ENCODE assay signal across 11 cellular contexts in the genomic region with DNA sequence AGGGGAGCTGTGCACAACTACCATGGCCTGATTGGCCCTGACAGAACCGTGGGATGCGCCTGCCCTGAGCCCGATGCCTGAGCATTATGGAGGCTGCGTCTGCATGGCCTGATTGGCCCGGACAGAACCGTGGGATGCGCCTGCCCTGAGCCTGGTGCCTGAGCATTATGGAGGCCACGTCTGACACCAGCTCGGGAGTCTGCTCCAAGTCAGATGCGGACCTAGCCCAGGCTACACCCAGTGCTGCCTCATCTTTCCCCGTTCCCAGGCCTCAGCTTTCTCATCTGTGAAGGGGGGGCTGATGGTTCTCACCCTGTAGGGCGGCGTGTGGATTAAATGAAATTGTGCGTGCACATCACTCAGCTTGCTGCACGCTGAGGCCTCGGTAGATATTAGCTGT.
"Had no signal": no experiment of that assay in that cellular context is flagged by ENCODE, and none has a peak within 500 bp of the region (broad histone marks: within the 10 kb centered on the region; RNA-seq: fewer than 3 reads in every experiment).

No MANE protein-coding gene starts in this region.

- FAIRE-seq: keratinocyte had no signal

- H3K27ac Mint-ChIP-seq: activated CD8-positive, alpha-beta T cell treated with anti-CD3 and anti-CD28 coated beads, Interleukin-2, amount 10 ng/mL, durations not matched to agents 7 days and 5 days; activated naive CD8-positive, alpha-beta T cell treated with anti-CD3 and anti-CD28 coated beads, Interleukin-2, amount 10 ng/mL, durations not matched to agents 7 days and 5 days; stimulated activated effector memory CD8-positive, alpha-beta T cell treated with anti-CD3 and anti-CD28 coated beads, Interleukin-12 subunit alpha, Interleukin-12 subunit beta, amount 100 ng/mL, for 72 hours had no signal

- DNase-seq: activated CD8-positive, alpha-beta T cell treated with anti-CD3 and anti-CD28 coated beads, Interleukin-2, amount 10 ng/mL, durations not matched to agents 7 days and 5 days; activated effector memory CD4-positive, alpha-beta T cell treated with Interleukin-2 at 50 U/mL for 16 hours; activated naive CD8-positive, alpha-beta T cell treated with anti-CD3 and anti-CD28 coated beads, Interleukin-2, amount 10 ng/mL, durations not matched to agents 7 days and 5 days; left ventricle myocardium inferior; midbrain; T-helper 9 cell had no signal

- H3K27ac ChIP-seq: gastroesophageal sphincter, left ventricle myocardium inferior, tibial artery had no signal

- H3K9me3 ChIP-seq: gastroesophageal sphincter, tibial artery had no signal

- H3K9me3 Mint-ChIP-seq: activated naive CD8-positive, alpha-beta T cell treated with anti-CD3 and anti-CD28 coated beads, Interleukin-2, amount 10 ng/mL, durations not matched to agents 7 days and 5 days had no signal

- H3K4me3 ChIP-seq: gastroesophageal sphincter, left ventricle myocardium inferior, smooth muscle cell, tibial artery had no signal

- H3K4me1 ChIP-seq: gastroesophageal sphincter, left ventricle myocardium inferior, tibial artery had no signal

- H3K4me3 Mint-ChIP-seq: activated CD8-positive, alpha-beta T cell treated with anti-CD3 and anti-CD28 coated beads, Interleukin-2, amount 10 ng/mL, durations not matched to agents 7 days and 5 days; activated naive CD8-positive, alpha-beta T cell treated with anti-CD3 and anti-CD28 coated beads, Interleukin-2, amount 10 ng/mL, durations not matched to agents 7 days and 5 days; stimulated activated effector memory CD8-positive, alpha-beta T cell treated with anti-CD3 and anti-CD28 coated beads, Interleukin-12 subunit alpha, Interleukin-12 subunit beta, amount 100 ng/mL, for 72 hours had no signal

- ATAC-seq: activated CD8-positive, alpha-beta T cell treated with anti-CD3 and anti-CD28 coated beads, Interleukin-2, amount 10 ng/mL, durations not matched to agents 7 days and 5 days; gastroesophageal sphincter; stimulated activated effector memory CD8-positive, alpha-beta T cell treated with anti-CD3 and anti-CD28 coated beads, Interleukin-12 subunit alpha, Interleukin-12 subunit beta, amount 100 ng/mL, for 72 hours had no signal

- H3K4me2 ChIP-seq: smooth muscle cell had no signal

- H3K27me3 ChIP-seq: gastroesophageal sphincter, tibial artery had no signal

- H3K27me3 Mint-ChIP-seq: activated naive CD8-positive, alpha-beta T cell treated with anti-CD3 and anti-CD28 coated beads, Interleukin-2, amount 10 ng/mL, durations not matched to agents 7 days and 5 days had no signal
